20 cellular contexts compared by ENCODE assay signal in genomic region chr2:162704496-162704895, GRCh38.
"Had no signal": no experiment of that assay in that cellular context is flagged by ENCODE, and none has a peak within 500 bp of the region (broad histone marks: within the 10 kb centered on the region; RNA-seq: fewer than 3 reads in every experiment).

No MANE protein-coding gene starts in this region.

- H3K27me3 ChIP-seq: heart right ventricle, neural progenitor cell, ovary, right atrium auricular region, sigmoid colon, testis, tibial nerve, upper lobe of right lung had no signal

- H3K4me3 ChIP-seq: heart right ventricle, left ventricle myocardium inferior, lower lobe of right lung, neural progenitor cell, ovary, right atrium auricular region, sigmoid colon, skin epidermis, testis, tibial nerve, upper lobe of right lung had no signal

- H3K4me1 ChIP-seq: heart right ventricle, left ventricle myocardium inferior, lower lobe of right lung, neural progenitor cell, right atrium auricular region, sigmoid colon, testis, tibial nerve, upper lobe of right lung had no signal

- DNase-seq: effector memory CD4-positive, alpha-beta T cell; heart right ventricle; hypothalamus; islet precursor cell; left ventricle myocardium inferior; lower lobe of right lung; midbrain; nucleus accumbens; ovary; sigmoid colon; stimulated activated CD4-positive, alpha-beta T cell treated with anti-CD3 and anti-CD28 coated beads, Interleukin-2, amount 100 ng/mL, for 24 hours; stimulated activated CD4-positive, alpha-beta T cell treated with anti-CD3 and anti-CD28 coated beads, Interleukin-4, amount 100 ng/mL, for 4 hours; stimulated activated naive B cell treated with anti-CD40 and anti-IgM and Interleukin-4, amounts not matched to agents 10 μg/mL and 1 μg/mL and 100 μg/mL, for 72 hours; stimulated activated naive CD8-positive, alpha-beta T cell treated with anti-CD3 and anti-CD28 coated beads, Interleukin-15, amount 100 ng/mL, for 72 hours; testis; upper lobe of right lung had no signal

- H3K27ac ChIP-seq: heart right ventricle, left ventricle myocardium inferior, lower lobe of right lung, neural progenitor cell, ovary, right atrium auricular region, sigmoid colon, skin epidermis, testis, tibial nerve, upper lobe of right lung had no signal

- H3K9me3 ChIP-seq: heart right ventricle, left ventricle myocardium inferior, lower lobe of right lung, ovary, right atrium auricular region, sigmoid colon, testis, tibial nerve, upper lobe of right lung had no signal

- H3K36me3 ChIP-seq: heart right ventricle, left ventricle myocardium inferior, lower lobe of right lung, neural progenitor cell, ovary, right atrium auricular region, sigmoid colon, tibial nerve, upper lobe of right lung had no signal
